In the genomic region with DNA sequence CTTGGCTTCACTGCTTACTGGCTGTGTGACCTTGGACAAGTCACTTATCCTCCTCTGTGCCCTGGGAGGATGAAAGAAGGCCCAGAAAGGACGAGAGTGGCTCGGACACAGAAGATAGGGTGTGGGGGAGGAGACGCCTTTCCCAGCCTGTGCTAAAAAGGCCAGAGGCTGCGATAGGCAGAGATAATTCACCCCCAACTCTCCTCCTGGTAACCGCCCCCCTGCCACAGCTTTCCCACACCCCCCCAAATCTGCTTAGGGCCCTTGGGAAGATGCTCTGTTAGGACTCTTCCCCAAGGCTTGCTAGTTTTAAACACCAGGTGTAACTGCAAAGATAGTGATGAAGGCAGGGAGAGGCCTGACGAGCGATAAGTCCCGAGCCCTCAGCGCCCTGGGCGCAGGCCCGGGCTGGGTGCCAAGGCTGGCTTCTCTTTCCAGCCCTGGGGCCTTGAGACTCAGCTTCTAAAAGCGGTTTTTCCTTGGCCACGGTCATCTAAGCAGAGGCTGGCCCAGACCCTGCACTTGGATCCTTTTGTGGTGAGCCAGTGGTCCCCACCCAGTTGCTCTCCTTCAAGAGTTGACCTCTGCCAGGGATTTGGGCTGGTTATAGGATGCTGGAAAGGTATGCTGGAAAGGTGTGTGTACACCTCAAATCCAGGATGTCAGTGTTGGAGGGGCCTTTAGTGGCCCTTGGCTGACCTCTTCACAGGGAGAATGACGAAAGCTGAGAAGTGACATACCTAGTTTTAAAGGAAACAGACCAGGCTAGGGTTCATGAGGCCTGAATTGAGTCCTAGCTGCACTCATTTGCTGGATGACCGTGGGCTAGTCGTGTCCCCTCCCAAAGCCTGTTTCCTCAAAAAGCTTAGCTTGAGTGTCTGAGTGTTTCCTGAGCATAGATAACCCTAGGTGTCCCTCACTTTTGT, we compare ENCODE assay signal across 9 cellular contexts. TPM values are rescaled to one million over a fixed set of nuclear protein-coding genes. Genes with fewer than 3 reads are reported as not detected.
A peak's percentile ranks its signal among the peaks of the same experiment; 100 is the strongest.
DNase-seq lines count a peak whose midpoint lies in the region; ATAC-seq, FAIRE-seq and TF ChIP-seq lines count a peak whose summit lies in the region.
"Had no signal": no experiment of that assay in that cellular context is flagged by ENCODE, and none has a peak within 500 bp of the region (broad histone marks: within the 10 kb centered on the region; RNA-seq: fewer than 3 reads in every experiment).

No MANE protein-coding gene starts in this region.

- ATAC-seq in PC-3: no peak
- no peak for ATAC-seq in pancreas
- no peak for ATAC-seq in GM19324 (IDR thresholded peaks at IDR 0.05; ENCODE audit: low FRiP score, unreplicated experiment)
- ATAC-seq in HG03045 (IDR thresholded peaks at IDR 0.05; ENCODE audit: unreplicated experiment): no peak
- ATAC-seq in GM21576 (IDR thresholded peaks at IDR 0.05; ENCODE audit: unreplicated experiment): no peak

- H3K18ac ChIP-seq in mesendoderm (ENCODE audit: low read length): no peak overlapping the region

- CTCF ChIA-PET in PC-3 (lab: Charles Lee): no interaction called here

- H3K4me2 ChIP-seq in BLaER1 (peak overlapping the region; percentile 64), PC-3 (ENCODE audit: low read length) (no peak overlapping the region), mesendoderm (ENCODE audit: low read length) (no peak overlapping the region)

- peak; percentile 55 for DNase-seq in PC-3
- DNase-seq in pancreas: peak in 4 of 6 donors; percentile 52 to 82 (median 76)
- DNase-seq in mesendoderm: no peak
- DNase-seq: KBM-7 had no signal

- H3K9me3 ChIP-seq in BLaER1: no peaks in the 10 kb centered on the region
- no peaks in the 10 kb centered on the region for H3K9me3 ChIP-seq in PC-3 (ENCODE audit: low read length)
- H3K9me3 ChIP-seq in esophagus (ENCODE audit: control insufficient read depth in 2 of 2, insufficient read depth in 1 of 2, low read depth in 1 of 2, low read length in 1 of 2): no peaks in the 10 kb centered on the region
- no peaks in the 10 kb centered on the region for H3K9me3 ChIP-seq in pancreas

- H4K5ac ChIP-seq in mesendoderm (ENCODE audit: low read length): no peak overlapping the region

- no peak for TF ChIP-seq CTCF in PC-3 (conservative IDR thresholded peaks at IDR 0.05; ENCODE audit: low read depth, low read length)
- no peak for TF ChIP-seq CTCF in pancreas (IDR thresholded peaks at IDR 0.05)

- H3K4ac ChIP-seq in mesendoderm (ENCODE audit: low read depth, low read length): no peak overlapping the region

- no peaks in the 10 kb centered on the region for H4K20me1 ChIP-seq in BLaER1
- no peaks in the 10 kb centered on the region for H4K20me1 ChIP-seq in PC-3 (ENCODE audit: low read length)

- no peak overlapping the region for H3K23ac ChIP-seq in mesendoderm (ENCODE audit: low read length)

- no peaks in the 10 kb centered on the region for H3F3A ChIP-seq in PC-3 (ENCODE audit: low read length, unreplicated experiment)

- no peak overlapping the region for H4K8ac ChIP-seq in mesendoderm (ENCODE audit: low read depth, low read length)

- POLR2A ChIA-PET in PC-3 (lab: Charles Lee; ENCODE audit: unreplicated experiment): no interaction called here

- no peaks in the 10 kb centered on the region for H3K36me3 ChIP-seq in BLaER1
- H3K36me3 ChIP-seq in PC-3 (ENCODE audit: low read depth, low read length): no peaks in the 10 kb centered on the region
- H3K36me3 ChIP-seq in esophagus (ENCODE audit: control insufficient read depth in 2 of 2, insufficient read depth in 2 of 2, low read length in 1 of 2): no peaks in the 10 kb centered on the region
- no peaks in the 10 kb centered on the region for H3K36me3 ChIP-seq in pancreas
- H3K36me3 ChIP-seq in mesendoderm (ENCODE audit: control insufficient read depth, insufficient read depth, low read length): no peaks in the 10 kb centered on the region

- H2AK5ac ChIP-seq in mesendoderm (ENCODE audit: low read length): no peak overlapping the region

- H3K4me3 ChIP-seq in BLaER1 (no peak overlapping the region), PC-3 (ENCODE audit: low read length) (no peak overlapping the region), esophagus (ENCODE audit: low read depth in 1 of 2, low read length in 2 of 2) (no peak overlapping the region), pancreas (no peak overlapping the region), mesendoderm (ENCODE audit: low read length) (no peak overlapping the region)

- H2BK120ac ChIP-seq in mesendoderm (ENCODE audit: low read depth, low read length): no peak overlapping the region

- H3K27ac ChIP-seq in BLaER1: peak overlapping the region; percentile 51; the same call in 1 of the 2 replicates
- peak overlapping the region; percentile 45 for H3K27ac ChIP-seq in PC-3 (ENCODE audit: low read length)
- peak overlapping the region; percentile 21 to 79 for H3K27ac ChIP-seq in esophagus (ENCODE audit: low read depth in 2 of 2, low read length in 1 of 2)
- H3K27ac ChIP-seq in pancreas: no peak overlapping the region
- no peak overlapping the region for H3K27ac ChIP-seq in mesendoderm (ENCODE audit: low read depth, low read length)

- H3K4me1 ChIP-seq in BLaER1 (peaks cover 40% of the 10 kb centered on the region), PC-3 (ENCODE audit: insufficient read depth, low read length) (peaks cover 29% of the 10 kb centered on the region), esophagus (ENCODE audit: control insufficient read depth in 2 of 2, insufficient read depth in 2 of 2, low read length in 1 of 2) (peaks cover 0 to 15% of the 10 kb centered on the region in 2 donors), pancreas (peaks cover 0 to 11% (median 5%) of the 10 kb centered on the region in 3 donors), mesendoderm (ENCODE audit: control insufficient read depth, low read depth, low read length) (peaks cover 6% of the 10 kb centered on the region)

- intact Hi-C loops in PC-3 (cut with micrococcal nuclease): loop anchor here (5.0 kb wide), 1 partner anchor 127 kb away; no protein-coding TSS in a partner anchor
- intact Hi-C loops in pancreas (cut with DNase I): no loop called here

- H3K79me2 ChIP-seq in PC-3 (ENCODE audit: low read length) (peaks cover 18% of the 10 kb centered on the region), mesendoderm (ENCODE audit: control insufficient read depth, insufficient read depth, low read length) (no peaks in the 10 kb centered on the region)

- FAIRE-seq in pancreas (lab: Jason Lieb, UNC): no peak

- no TSS peak for BruUV-seq in PC-3 (replicated peaks; lab: Mats Ljungman, UMichigan)

- H2AFZ ChIP-seq in PC-3 (ENCODE audit: low read length): no peak overlapping the region

- peak overlapping the region; percentile 15; the same call in 1 of the 2 replicates for H3K9ac ChIP-seq in BLaER1
- H3K9ac ChIP-seq in PC-3 (ENCODE audit: low read length): no peak overlapping the region
- no peak overlapping the region for H3K9ac ChIP-seq in mesendoderm (ENCODE audit: low read length)

- 36 to 39% methylated on average over 16 of the region's 16 CpGs for WGBS in esophagus, 2 donors
- WGBS in pancreas, 2 donors: 36 to 40% methylated on average over 16 of the region's 16 CpGs
- WGBS in mesendoderm (ENCODE audit: extremely low coverage, insufficient coverage, low lambda C conversion rate): no CpG with 5 or more reads among the region's 16 CpGs

- H3K9me2 ChIP-seq in PC-3 (replicated peaks; ENCODE audit: low read length): no peaks in the 10 kb centered on the region

- H2BK15ac ChIP-seq in mesendoderm (replicated peaks; ENCODE audit: low read depth): no peak overlapping the region

- no peak overlapping the region for H3K56ac ChIP-seq in mesendoderm (ENCODE audit: low read length)

- H3K27me3 ChIP-seq in BLaER1: no peaks in the 10 kb centered on the region
- H3K27me3 ChIP-seq in PC-3 (ENCODE audit: low read length): no peaks in the 10 kb centered on the region
- H3K27me3 ChIP-seq in esophagus (ENCODE audit: control insufficient read depth in 1 of 2, insufficient read depth in 2 of 2, low read length in 2 of 2): no peaks in the 10 kb centered on the region
- H3K27me3 ChIP-seq in pancreas: no peaks in the 10 kb centered on the region
- no peaks in the 10 kb centered on the region for H3K27me3 ChIP-seq in mesendoderm (ENCODE audit: insufficient read depth, low read length, poor library complexity)

- H3K79me1 ChIP-seq in mesendoderm (ENCODE audit: low read length): no peaks in the 10 kb centered on the region

- H2BK5ac ChIP-seq in mesendoderm (ENCODE audit: low read length): no peak overlapping the region

RNA-seq across cellular contexts. Expression of a gene that starts 3.4 kb away (rescaled TPM):
- 67.7 and 95.0 TPM in 2 replicates for total RNA-seq in PC-3 (2014; rRNA removed)
- 10 to 100 TPM; 15.4 to 31.3 TPM for polyA plus RNA-seq in esophagus
- total RNA-seq in pancreas: 10 to 100 TPM; 13.5 to 34.6 (median 17.7) TPM
- 10 to 100 TPM; 14.3 to 29.2 TPM for polyA plus RNA-seq in pancreas
- 2.9 TPM for polyA plus RNA-seq in mesendoderm (2013, experiment 1 of 2)
- polyA plus RNA-seq in mesendoderm (2013, experiment 2 of 2): 2.9 TPM

RNA-seq across cellular contexts. Expression of a gene that starts 11.9 kb away (rescaled TPM):
- total RNA-seq in PC-3 (2014; rRNA removed) (not detected in 2 replicates), pancreas (1 to 10 TPM in 2 of 6 donors, under 1 TPM in 1, not detected in 3; 0.31 to 1.1 (median 1.0) TPM)
- polyA plus RNA-seq in esophagus (1 to 10 TPM; 7.1 to 10.0 TPM), pancreas (1 to 10 TPM; 1.7 to 3.0 TPM)
- 0.07 TPM for polyA plus RNA-seq in mesendoderm (2013, experiment 1 of 2)
- polyA plus RNA-seq in mesendoderm (2013, experiment 2 of 2): 0.13 TPM

RNA-seq across cellular contexts. Expression of a gene that starts 24.0 kb away (rescaled TPM):
- total RNA-seq in PC-3 (2014; rRNA removed) (0.11 and 0.17 TPM in 2 replicates), pancreas (under 1 TPM; 0.09 to 0.90 (median 0.33) TPM)
- polyA plus RNA-seq in esophagus (under 1 TPM; 0.37 to 0.44 TPM), pancreas (1 to 10 TPM in 1 of 2 donors, under 1 TPM in 1; 0.80 to 1.3 TPM)
- polyA plus RNA-seq in mesendoderm (2013, experiment 1 of 2): 1.2 TPM
- polyA plus RNA-seq in mesendoderm (2013, experiment 2 of 2): 1.1 TPM

RNA-seq across cellular contexts. Expression of a gene that starts 47.5 kb away (rescaled TPM):
- total RNA-seq in PC-3 (2014; rRNA removed) (30.6 and 56.2 TPM in 2 replicates), pancreas (100 to 1,000 TPM in 2 of 6 donors, 10 to 100 TPM in 3, 1 to 10 TPM in 1; 9.0 to 875 (median 36.6) TPM)
- polyA plus RNA-seq in esophagus (10 to 100 TPM; 11.8 to 12.8 TPM), pancreas (10 to 100 TPM; 10.4 to 22.2 TPM)
- 14.5 TPM for polyA plus RNA-seq in mesendoderm (2013, experiment 1 of 2)
- polyA plus RNA-seq in mesendoderm (2013, experiment 2 of 2): 15.0 TPM

RNA-seq across cellular contexts. Expression of a gene that starts 58.8 kb away (rescaled TPM):
- total RNA-seq in PC-3 (2014; rRNA removed) (31.9 and 37.6 TPM in 2 replicates), pancreas (10 to 100 TPM; 15.3 to 50.0 (median 36.2) TPM)
- polyA plus RNA-seq in esophagus (10 to 100 TPM; 12.1 to 13.5 TPM), pancreas (10 to 100 TPM; 26.6 to 26.8 TPM)
- polyA plus RNA-seq in mesendoderm (2013, experiment 1 of 2): 10.1 TPM
- 11.8 TPM for polyA plus RNA-seq in mesendoderm (2013, experiment 2 of 2)

Comparison
In these comparisons a context has a peak if more than half of its experiments do, and no peak if none do; other contexts are left out.
1. H3K27ac ChIP-seq: peak in BLaER1 (single experiment), PC-3 (single experiment) and esophagus (2 of 2); none in pancreas (0 of 4) and mesendoderm (single experiment).